Comparison of ENCODE assay signal across 10 cellular contexts in the genomic region with DNA sequence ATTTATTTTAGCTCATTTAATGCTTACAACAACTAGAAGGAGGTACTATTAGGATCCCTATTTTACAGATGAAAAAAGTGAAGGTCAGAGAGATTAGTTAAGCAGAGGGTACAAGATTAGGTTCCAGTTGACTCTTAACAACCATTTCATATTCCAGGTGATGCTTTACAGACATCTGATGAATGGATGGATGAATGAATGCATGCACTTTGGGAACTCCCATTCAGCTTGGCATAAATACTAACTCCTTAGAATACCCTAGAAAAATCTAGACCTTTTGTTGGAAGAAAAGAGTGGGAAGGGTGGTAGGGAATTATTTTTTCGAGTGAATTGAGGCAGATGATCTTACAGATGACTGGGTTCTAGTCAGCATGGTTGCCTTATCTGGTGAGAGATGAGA. TPM values are rescaled to one million over a fixed set of nuclear protein-coding genes. Genes with fewer than 3 reads are reported as not detected.
DNase-seq lines count a peak whose midpoint lies in the region; ATAC-seq and TF ChIP-seq lines count a peak whose summit lies in the region.
"Had no signal": no experiment of that assay in that cellular context is flagged by ENCODE, and none has a peak within 500 bp of the region (broad histone marks: within the 10 kb centered on the region; RNA-seq: fewer than 3 reads in every experiment).

No MANE protein-coding gene starts in this region.

- no peak overlapping the region for H2AK5ac ChIP-seq in IMR-90 (ENCODE audit: low read depth, low read length)

- H3K4me1 Mint-ChIP-seq in naive thymus-derived CD8-positive, alpha-beta T cell: peaks cover 15 to 51% (median 49%) of the 10 kb centered on the region in 4 donors

- DNase-seq in IMR-90 (no peak), mammary epithelial cell (no peak), CD1c-positive myeloid dendritic cell (ENCODE audit: extremely low spot score) (no peak), Kasumi-1 (lab: John Stamatoyannopoulos, UW) (no peak)
- no peak for DNase-seq in naive thymus-derived CD8-positive, alpha-beta T cell

- H3K27ac ChIP-seq in ACC112 (ENCODE audit: low read depth, low read length) (no peak overlapping the region), IMR-90 (ENCODE audit: insufficient read depth, low read length) (no peak overlapping the region), mammary epithelial cell (ENCODE audit: insufficient read depth, low read depth, low read length) (no peak overlapping the region)

- no peak overlapping the region for H2BK120ac ChIP-seq in IMR-90 (ENCODE audit: low read depth, low read length)

- H3K9me1 ChIP-seq in IMR-90 (ENCODE audit: insufficient read depth, low read length): no peaks in the 10 kb centered on the region

- no peak overlapping the region for H3K18ac ChIP-seq in IMR-90 (ENCODE audit: low read depth, low read length)

- no peak overlapping the region for H2AK9ac ChIP-seq in IMR-90 (replicated peaks; ENCODE audit: low read depth, low read length, poor library complexity)

- peak overlapping the region; percentile 68; the same call in 1 of the 2 replicates for H4K91ac ChIP-seq in IMR-90 (ENCODE audit: insufficient read depth, low read depth, low read length)

- intact Hi-C loops in IMR-90 (cut with micrococcal nuclease): no loop called here
- intact Hi-C loops in mammary epithelial cell (cut with micrococcal nuclease): no loop called here

- H3K4me3 Mint-ChIP-seq in naive thymus-derived CD8-positive, alpha-beta T cell: peak overlapping the region; percentile 93 to 100 (median 100)

- no peak for ATAC-seq in IMR-90 (ENCODE audit: low read depth)
- ATAC-seq in naive thymus-derived CD8-positive, alpha-beta T cell: no peak
- ATAC-seq in HG02938 (IDR thresholded peaks at IDR 0.05; ENCODE audit: unreplicated experiment): no peak
- ATAC-seq in HG03521 (IDR thresholded peaks at IDR 0.05; ENCODE audit: unreplicated experiment): no peak

- H3K4me1 ChIP-seq in ACC112 (ENCODE audit: control insufficient read depth, insufficient read depth, low read length, unreplicated experiment) (peaks cover 9% of the 10 kb centered on the region), IMR-90 (ENCODE audit: control insufficient read depth, insufficient read depth, low read length) (no peaks in the 10 kb centered on the region; the same call in 1 of the 2 replicates), mammary epithelial cell (ENCODE audit: insufficient read depth, low read length) (peaks cover 8% of the 10 kb centered on the region)

- dilution Hi-C loops in IMR-90 (cut with HindIII; ENCODE audit: low sequenced_read_pairs, unreplicated experiment) (no loop called here), mammary epithelial cell (cut with HindIII; ENCODE audit: low sequenced_read_pairs) (no loop called here)

- WGBS in IMR-90 (ENCODE audit: extremely low coverage in 2 of 2, insufficient read length in 1 of 2), 2 experiments: 100% methylated on average over 1 of the region's 1 CpG; no CpG with 5 or more reads in 1 of the 2 experiments
- WGBS in mammary epithelial cell (ENCODE audit: low coverage, missing lambda C conversion rate): 100% methylated on average over 1 of the region's 1 CpG

- H3K27me3 Mint-ChIP-seq in naive thymus-derived CD8-positive, alpha-beta T cell: peaks cover 6 to 22% (median 17%) of the 10 kb centered on the region in 5 donors

- peak overlapping the region; percentile 99 for H3K4me3 ChIP-seq in ACC112 (ENCODE audit: low read depth, low read length)
- H3K4me3 ChIP-seq in IMR-90 (ENCODE audit: insufficient read depth, low read depth, low read length): no peak overlapping the region
- H3K4me3 ChIP-seq in mammary epithelial cell (replicated peaks in 1 of 3; ENCODE audit: insufficient read depth in 1 of 3, low read depth in 2 of 3, low read length in 3 of 3): peak overlapping the region in 2 of 3 experiments; percentile 77 to 96

- no peak for TF ChIP-seq POLR2A in IMR-90 (IDR thresholded peaks at IDR 0.05; ENCODE audit: low read depth, low read length)

- peaks cover 39% of the 10 kb centered on the region for H3K79me2 ChIP-seq in ACC112 (ENCODE audit: control insufficient read depth, insufficient read depth, low read length, unreplicated experiment)
- peaks cover 42% of the 10 kb centered on the region for H3K79me2 ChIP-seq in mammary epithelial cell (ENCODE audit: insufficient read depth, low read length)

- H3K27ac Mint-ChIP-seq in naive thymus-derived CD8-positive, alpha-beta T cell: peak overlapping the region; percentile 99 to 100 (median 100)

- H2BK20ac ChIP-seq in IMR-90 (ENCODE audit: low read depth, low read length): no peak overlapping the region

- H3K36me3 Mint-ChIP-seq in naive thymus-derived CD8-positive, alpha-beta T cell: peaks cover 19 to 30% (median 20%) of the 10 kb centered on the region in 3 donors

- H3K14ac ChIP-seq in IMR-90 (replicated peaks; ENCODE audit: low read depth, low read length): peak overlapping the region; percentile 85

- no peak overlapping the region for H3K4me2 ChIP-seq in IMR-90 (ENCODE audit: low read depth, low read length)
- H3K4me2 ChIP-seq in mammary epithelial cell (ENCODE audit: insufficient read depth, low read depth, low read length): peak overlapping the region; percentile 74

- H3K9me3 ChIP-seq in IMR-90 (ENCODE audit: control insufficient read depth, insufficient read depth, low read length) (no peaks in the 10 kb centered on the region), mammary epithelial cell (replicated peaks; ENCODE audit: insufficient read depth, low read length) (no peaks in the 10 kb centered on the region)

- no peak for TF ChIP-seq CTCF in IMR-90 (conservative IDR thresholded peaks at IDR 0.05; ENCODE audit: low read depth, low read length)
- TF ChIP-seq CTCF in mammary epithelial cell (conservative IDR thresholded peaks at IDR 0.05 in 1 of 2, IDR thresholded peaks at IDR 0.05 in 1 of 2; ENCODE audit: extremely low read depth in 1 of 2, insufficient read depth in 1 of 2, low read depth in 1 of 2, low read length in 2 of 2): no peak

- peak overlapping the region; percentile 91 for H3K4ac ChIP-seq in IMR-90 (ENCODE audit: low read depth, low read length)

- H3K23ac ChIP-seq in IMR-90 (ENCODE audit: low read depth, low read length): no peak overlapping the region

- H2AFZ ChIP-seq in ACC112 (ENCODE audit: low read length, unreplicated experiment) (peak overlapping the region; percentile 96), IMR-90 (replicated peaks; ENCODE audit: low read length, poor library complexity) (peak overlapping the region; percentile 99), mammary epithelial cell (ENCODE audit: low read depth, low read length) (peak overlapping the region; percentile 100)

- BruUV-seq in IMR-90 (replicated peaks; lab: Mats Ljungman, UMichigan) (no TSS peak), mammary epithelial cell (replicated peaks; lab: Mats Ljungman, UMichigan) (no TSS peak)

- peaks cover 0 to 12% (median 3%) of the 10 kb centered on the region in 9 donors for H3K9me3 Mint-ChIP-seq in naive thymus-derived CD8-positive, alpha-beta T cell

- H2BK5ac ChIP-seq in IMR-90 (ENCODE audit: low read depth, low read length, poor library complexity, severe bottlenecking): no peak overlapping the region

- H3K36me3 ChIP-seq in ACC112 (ENCODE audit: insufficient read depth, low read length): peaks cover 14% of the 10 kb centered on the region
- 0 out of 2 replicates have a peak, but pooled peaks cover 2% of the 10 kb centered on the region for H3K36me3 ChIP-seq in IMR-90 (ENCODE audit: control insufficient read depth, insufficient read depth, low read length)
- H3K36me3 ChIP-seq in mammary epithelial cell (ENCODE audit: insufficient read depth, low read length): peaks cover 13% of the 10 kb centered on the region

- H3K56ac ChIP-seq in IMR-90 (ENCODE audit: extremely low read depth, insufficient read depth, low read length): no peak overlapping the region

- peak overlapping the region; percentile 98 to 99 for H4K8ac ChIP-seq in IMR-90 (ENCODE audit: low read depth in 2 of 2, low read length in 2 of 2)

- in situ Hi-C loops in IMR-90 (cut with MboI; ENCODE audit: low sequenced_read_pairs) (no loop called here), mammary epithelial cell (cut with MboI; ENCODE audit: low sequenced_read_pairs in 2 of 2) (loop anchor here in 1 of 2 donors (25.0 kb wide), 1 partner anchor 192 kb away; no protein-coding TSS in a partner anchor)

- no peak for TF ChIP-seq RAD21 in IMR-90 (IDR thresholded peaks at IDR 0.05; ENCODE audit: low read length)

- CTCF ChIA-PET in IMR-90 (lab: Yijun Ruan, JAX): no interaction called here
- CTCF ChIA-PET in mammary epithelial cell (lab: Charles Lee; ENCODE audit: low non-redundant PET): no interaction called here

- H3K79me1 ChIP-seq in IMR-90 (ENCODE audit: low read depth in 1 of 2, low read length in 2 of 2): peaks cover 9 to 19% of the 10 kb centered on the region in 2 experiments; a peak in 2 of 4 replicates

- no peak overlapping the region for H3K9ac ChIP-seq in IMR-90 (ENCODE audit: low read depth, low read length)
- H3K9ac ChIP-seq in mammary epithelial cell (ENCODE audit: insufficient read depth, low read length): no peak overlapping the region

- POLR2A ChIA-PET in IMR-90 (lab: Charles Lee; ENCODE audit: unreplicated experiment): no interaction called here
- POLR2A ChIA-PET in naive thymus-derived CD8-positive, alpha-beta T cell (lab: Charles Lee): interaction anchor here (1.2 to 1.9 kb wide), 3 partner anchors 20 to 842 kb away, joined by 4 to 7 read pairs (median 4); no protein-coding TSS in a partner anchor

- peak overlapping the region; percentile 98 for H4K5ac ChIP-seq in IMR-90 (ENCODE audit: low read depth, low read length)

- H3K27me3 ChIP-seq in ACC112 (ENCODE audit: insufficient read depth, low read length) (peaks cover 29% of the 10 kb centered on the region), IMR-90 (ENCODE audit: control insufficient read depth, insufficient read depth, low read length) (no peaks in the 10 kb centered on the region), mammary epithelial cell (ENCODE audit: insufficient read depth, low read length) (no peaks in the 10 kb centered on the region)

- H4K20me1 ChIP-seq in IMR-90 (ENCODE audit: insufficient read depth, low read length): no peaks in the 10 kb centered on the region
- no peaks in the 10 kb centered on the region for H4K20me1 ChIP-seq in mammary epithelial cell (ENCODE audit: insufficient read depth, low read length)

- no peak overlapping the region for H2BK15ac ChIP-seq in IMR-90 (ENCODE audit: low read depth, low read length)

RNA-seq across cellular contexts. Expression of a gene that starts 0.7 kb away (rescaled TPM):
- total RNA-seq in IMR-90 (2012; rRNA removed): 27.1 and 69.2 TPM in 2 replicates
- polyA plus RNA-seq in IMR-90 (2012; rRNA removed): 61.4 and 65.6 TPM in 2 replicates
- polyA plus RNA-seq in IMR-90 (2012; cell fraction: cytosol; rRNA removed): 5.4 and 8.9 TPM in 2 replicates
- 1.3 and 16.6 TPM in 2 replicates for polyA plus RNA-seq in IMR-90 (2012; cell fraction: nucleus; rRNA removed; ENCODE audit: low replicate concordance)
- 10 to 100 TPM; 24.8 to 51.2 TPM for total RNA-seq in mammary epithelial cell
- 41.8 TPM for polyA plus RNA-seq in mammary epithelial cell
- not detected for polyA minus RNA-seq in mammary epithelial cell
- 10 to 100 TPM; 51.7 to 54.2 TPM for total RNA-seq in naive thymus-derived CD8-positive, alpha-beta T cell
- 10 to 100 TPM; 60.3 to 79.8 (median 61.3) TPM for polyA plus RNA-seq in naive thymus-derived CD8-positive, alpha-beta T cell

RNA-seq across cellular contexts. Expression of a gene that starts 19.1 kb away (rescaled TPM):
- total RNA-seq in IMR-90 (2012; rRNA removed): not detected in 2 replicates
- polyA plus RNA-seq in IMR-90 (2012; rRNA removed): not detected in 2 replicates
- polyA plus RNA-seq in IMR-90 (2012; cell fraction: cytosol; rRNA removed): not detected in 2 replicates
- polyA plus RNA-seq in IMR-90 (2012; cell fraction: nucleus; rRNA removed; ENCODE audit: low replicate concordance): not detected in 2 replicates
- total RNA-seq in mammary epithelial cell: not detected
- polyA plus RNA-seq in mammary epithelial cell: not detected
- not detected for polyA minus RNA-seq in mammary epithelial cell
- not detected for total RNA-seq in naive thymus-derived CD8-positive, alpha-beta T cell
- not detected for polyA plus RNA-seq in naive thymus-derived CD8-positive, alpha-beta T cell
- total RNA-seq: cerebellum; T-helper 1 cell treated with Interleukin-12 subunit alpha and Interleukin-12 subunit beta and Interleukin-4 antibody, amounts not matched to agents 30 ng/mL and 1 ng/mL, for 36 hours had no signal
